In the genomic region with DNA sequence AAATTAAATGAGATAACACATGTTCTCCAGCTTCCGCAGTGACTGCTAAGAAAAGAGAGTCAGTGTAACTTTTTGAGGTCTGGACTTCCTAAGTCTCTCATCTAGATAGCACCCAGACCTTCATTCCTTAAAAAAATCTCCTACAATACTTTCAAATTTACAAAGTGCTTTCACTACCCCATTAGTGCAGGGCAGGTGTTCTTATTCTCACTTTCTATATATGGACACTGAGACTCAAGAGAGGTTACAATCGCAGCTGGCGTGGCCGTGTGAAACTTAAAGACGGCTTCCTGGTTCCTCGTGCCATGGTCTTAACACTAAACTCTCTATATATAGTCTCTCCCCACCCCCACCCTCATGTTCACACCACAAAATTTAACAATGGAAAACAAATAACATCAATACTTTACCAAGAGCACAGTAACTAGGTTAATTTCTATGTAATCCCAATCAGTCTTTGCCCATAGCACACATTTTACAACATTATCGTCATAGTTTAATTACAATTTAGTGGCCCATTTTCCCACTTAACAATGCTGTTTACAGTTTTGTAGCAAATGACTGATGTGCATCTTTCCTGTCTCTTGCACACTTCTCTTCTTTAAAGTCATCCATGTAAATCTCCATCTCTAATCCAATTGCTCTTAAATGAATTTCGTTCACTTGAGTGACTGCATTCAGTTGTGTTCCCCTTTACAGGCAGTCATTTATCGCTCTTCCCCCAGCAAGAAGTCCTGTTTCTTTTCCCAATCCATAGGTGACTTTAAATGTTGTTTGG, we compare ENCODE assay signal across 1 cellular context.
TF ChIP-seq lines count a peak whose summit lies in the region.

No MANE protein-coding gene starts in this region.

TF ChIP-seq in HepG2, 621 proteins besides CTCF, POLR2A, EP300 and RAD21 (continued from another document):
- TF ChIP-seq, protein P1, sequence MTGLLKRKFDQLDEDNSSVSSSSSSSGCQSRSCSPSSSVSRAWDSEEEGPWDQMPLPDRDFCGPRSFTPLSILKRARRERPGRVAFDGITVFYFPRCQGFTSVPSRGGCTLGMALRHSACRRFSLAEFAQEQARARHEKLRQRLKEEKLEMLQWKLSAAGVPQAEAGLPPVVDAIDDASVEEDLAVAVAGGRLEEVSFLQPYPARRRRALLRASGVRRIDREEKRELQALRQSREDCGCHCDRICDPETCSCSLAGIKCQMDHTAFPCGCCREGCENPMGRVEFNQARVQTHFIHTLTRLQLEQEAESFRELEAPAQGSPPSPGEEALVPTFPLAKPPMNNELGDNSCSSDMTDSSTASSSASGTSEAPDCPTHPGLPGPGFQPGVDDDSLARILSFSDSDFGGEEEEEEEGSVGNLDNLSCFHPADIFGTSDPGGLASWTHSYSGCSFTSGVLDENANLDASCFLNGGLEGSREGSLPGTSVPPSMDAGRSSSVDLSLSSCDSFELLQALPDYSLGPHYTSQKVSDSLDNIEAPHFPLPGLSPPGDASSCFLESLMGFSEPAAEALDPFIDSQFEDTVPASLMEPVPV (CRISPR knock-in tag; IDR thresholded peaks at IDR 0.05): no peak
